21 cellular contexts compared by ENCODE assay signal in genomic region chr2:20633001-20633400, GRCh38. TPM values are rescaled to one million over a fixed set of nuclear protein-coding genes. Genes with fewer than 3 reads are reported as not detected.
DNase-seq lines count a peak whose midpoint lies in the region; ATAC-seq lines count a peak whose summit lies in the region.
"Had no signal": no experiment of that assay in that cellular context is flagged by ENCODE, and none has a peak within 500 bp of the region (broad histone marks: within the 10 kb centered on the region; RNA-seq: fewer than 3 reads in every experiment).

No MANE protein-coding gene starts in this region.

- H4K91ac ChIP-seq in trophoblast cell (ENCODE audit: low read depth, low read length), result no peak overlapping the region

- H3K4me2 ChIP-seq in BLaER1 treated with 17β-estradiol and CSF1 and Interleukin-3, amounts not matched to agents 10 nM and 100 nM, result peak overlapping the region in 7 of 11 experiments; percentile 74 to 81 (median 79); a peak in 9 of 22 replicates
- H3K4me2 ChIP-seq in trophoblast cell (ENCODE audit: low read length), result no peak overlapping the region

- WGBS in esophagus, 2 donors, result 92 to 94% methylated on average over 4 of the region's 4 CpGs
- WGBS in trophoblast cell (ENCODE audit: extremely low coverage, insufficient coverage, insufficient read length), result no CpG with 5 or more reads among the region's 4 CpGs

- peaks cover 0 to 90% (median 4%) of the 10 kb centered on the region in 11 experiments; a peak in 10 of 22 replicates for H3K36me3 ChIP-seq in BLaER1 treated with 17β-estradiol and CSF1 and Interleukin-3, amounts not matched to agents 10 nM and 100 nM
- peaks cover 6 to 14% of the 10 kb centered on the region in 2 donors for H3K36me3 ChIP-seq in esophagus (ENCODE audit: control insufficient read depth in 2 of 2, insufficient read depth in 2 of 2, low read length in 1 of 2)
- H3K36me3 ChIP-seq in trophoblast cell (ENCODE audit: control insufficient read depth in 1 of 2, insufficient read depth in 2 of 2, low read length in 2 of 2), result peaks cover 12 to 14% of the 10 kb centered on the region in 2 experiments
- H3K36me3 ChIP-seq: brain microvascular endothelial cell had no signal

- H3K14ac ChIP-seq in trophoblast cell (ENCODE audit: low read length), result peak overlapping the region; percentile 38

- H2BK5ac ChIP-seq in trophoblast cell (ENCODE audit: low read depth, low read length, poor library complexity), result no peak overlapping the region

- H4K20me1 ChIP-seq in BLaER1 treated with 17β-estradiol and CSF1 and Interleukin-3, amounts not matched to agents 10 nM and 100 nM, result peaks cover 0 to 90% (median 8%) of the 10 kb centered on the region in 11 experiments; a peak in 12 of 22 replicates

- H3K4me1 ChIP-seq in BLaER1 treated with 17β-estradiol and CSF1 and Interleukin-3, amounts not matched to agents 10 nM and 100 nM, result peaks cover 21 to 53% (median 29%) of the 10 kb centered on the region in 10 experiments
- peaks cover 4 to 21% of the 10 kb centered on the region in 2 donors for H3K4me1 ChIP-seq in esophagus (ENCODE audit: control insufficient read depth in 2 of 2, insufficient read depth in 2 of 2, low read length in 1 of 2)
- H3K4me1 ChIP-seq in trophoblast cell (ENCODE audit: control insufficient read depth in 1 of 2, insufficient read depth in 2 of 2, low read length in 2 of 2), result peaks cover 12 to 13% of the 10 kb centered on the region in 2 experiments

- H3K4me3 ChIP-seq in BLaER1 treated with 17β-estradiol and CSF1 and Interleukin-3, amounts not matched to agents 10 nM and 100 nM, result no peak overlapping the region
- H3K4me3 ChIP-seq in esophagus (ENCODE audit: low read depth in 1 of 2, low read length in 2 of 2) (no peak overlapping the region), trophoblast cell (ENCODE audit: low read depth, low read length) (no peak overlapping the region)

- no peak overlapping the region for H2BK120ac ChIP-seq in trophoblast cell (ENCODE audit: insufficient read depth, low read length, poor library complexity)

- no peak for DNase-seq in trophoblast cell
- no peak for DNase-seq in NCI-H1048 (lab: John Stamatoyannopoulos, UW)
- DNase-seq in HuH-7.5 (ENCODE audit: low spot score), result no peak
- DNase-seq in midbrain (lab: John Stamatoyannopoulos, UW), result no peak
- DNase-seq: activated CD4-positive, alpha-beta T cell treated with anti-CD3 and anti-CD28 coated beads, Interleukin-2, amount 50 U/mL, for 1 hour; activated effector memory CD4-positive, alpha-beta T cell treated with anti-CD3 and anti-CD28 coated beads, Interleukin-2, amount 50 U/mL, for 16 hours; activated naive CD8-positive, alpha-beta T cell treated with anti-CD3 and anti-CD28 coated beads, Interleukin-2, amount 50 U/mL, for 24 hours; brain microvascular endothelial cell; dermis blood vessel endothelial cell; GOT3; hippocampal formation; NCI-H1930; NCI-H345; T-helper 17 cell had no signal

- H3K18ac ChIP-seq in trophoblast cell (ENCODE audit: low read length), result no peak overlapping the region

- no peak overlapping the region for H4K8ac ChIP-seq in trophoblast cell (ENCODE audit: low read depth, low read length)

- H3K79me1 ChIP-seq in trophoblast cell (ENCODE audit: low read length), result peaks cover 18% of the 10 kb centered on the region

- ATAC-seq in GM18868 (IDR thresholded peaks at IDR 0.05; ENCODE audit: unreplicated experiment), result peak; percentile 35
- ATAC-seq in HG02981 (IDR thresholded peaks at IDR 0.05; ENCODE audit: unreplicated experiment), result no peak
- ATAC-seq: activated naive CD8-positive, alpha-beta T cell treated with anti-CD3 and anti-CD28 coated beads, Interleukin-2, amount 50 U/mL, for 24 hours; T-helper 17 cell had no signal

- no peak overlapping the region for H3K27ac ChIP-seq in BLaER1 treated with 17β-estradiol and CSF1 and Interleukin-3, amounts not matched to agents 10 nM and 100 nM
- H3K27ac ChIP-seq in esophagus (ENCODE audit: low read depth in 2 of 2, low read length in 1 of 2), result peak overlapping the region; percentile 54 to 56
- H3K27ac ChIP-seq in trophoblast cell (ENCODE audit: low read depth, low read length), result no peak overlapping the region
- H3K27ac ChIP-seq: brain microvascular endothelial cell, foreskin keratinocyte had no signal

- 0 out of 22 replicates have a peak overlapping the region, but pooled peaks of 1 of the 11 experiments have one; percentile 10 for H3K9ac ChIP-seq in BLaER1 treated with 17β-estradiol and CSF1 and Interleukin-3, amounts not matched to agents 10 nM and 100 nM
- H3K9ac ChIP-seq in trophoblast cell (ENCODE audit: low read length), result no peak overlapping the region

- no peaks in the 10 kb centered on the region for H3K79me2 ChIP-seq in trophoblast cell (ENCODE audit: control insufficient read depth, insufficient read depth, low read length, poor library complexity)

- H2AFZ ChIP-seq in trophoblast cell (ENCODE audit: insufficient read depth, low read length, poor library complexity), result no peak overlapping the region

- no peak overlapping the region for H4K12ac ChIP-seq in trophoblast cell (ENCODE audit: low read depth, low read length)

- H3K23ac ChIP-seq in trophoblast cell (ENCODE audit: low read length), result no peak overlapping the region

- no peak overlapping the region for H2AK5ac ChIP-seq in trophoblast cell (ENCODE audit: low read length)

- no peaks in the 10 kb centered on the region for H3K9me3 ChIP-seq in BLaER1 treated with 17β-estradiol and CSF1 and Interleukin-3, amounts not matched to agents 10 nM and 100 nM (replicated peaks in 1 of 11)
- H3K9me3 ChIP-seq in esophagus (ENCODE audit: control insufficient read depth in 2 of 2, insufficient read depth in 1 of 2, low read depth in 1 of 2, low read length in 1 of 2), result no peaks in the 10 kb centered on the region
- H3K9me3 ChIP-seq in trophoblast cell (ENCODE audit: insufficient read depth, low read depth, low read length), result no peaks in the 10 kb centered on the region

- no peaks in the 10 kb centered on the region for H3K27me3 ChIP-seq in BLaER1 treated with 17β-estradiol and CSF1 and Interleukin-3, amounts not matched to agents 10 nM and 100 nM
- H3K27me3 ChIP-seq in esophagus (ENCODE audit: control insufficient read depth in 1 of 2, insufficient read depth in 2 of 2, low read length in 2 of 2), result no peaks in the 10 kb centered on the region
- no peaks in the 10 kb centered on the region for H3K27me3 ChIP-seq in trophoblast cell (ENCODE audit: insufficient read depth, low read length)
- H3K27me3 ChIP-seq: brain microvascular endothelial cell, foreskin keratinocyte had no signal

- no peak overlapping the region for H3K4ac ChIP-seq in trophoblast cell (ENCODE audit: low read depth, low read length)

- no peak overlapping the region for H2BK12ac ChIP-seq in trophoblast cell (ENCODE audit: low read length)

RNA-seq across cellular contexts. Expression of gene HS1BP3, which starts 17.9 kb away (rescaled TPM):
- polyA plus RNA-seq in esophagus, result 10 to 100 TPM; 12.2 to 13.4 TPM
- 17.5 and 18.2 TPM in 2 replicates for polyA plus RNA-seq in trophoblast cell (2013)

RNA-seq across cellular contexts. Expression of gene GDF7, which starts 33.9 kb away (rescaled TPM):
- polyA plus RNA-seq in esophagus, result under 1 TPM; 0.56 to 0.59 TPM
- polyA plus RNA-seq in trophoblast cell (2013), result 0.14 and 0.17 TPM in 2 replicates
- polyA plus RNA-seq: CD14-positive monocyte, foreskin keratinocyte, keratinocyte had no signal

Comparison
In these comparisons a context has a peak if more than half of its experiments do, and no peak if none do; other contexts are left out.
1. H3K27ac ChIP-seq: peak in esophagus (2 of 2); none in BLaER1 treated with 17β-estradiol and CSF1 and Interleukin-3, amounts not matched to agents 10 nM and 100 nM (0 of 11) and trophoblast cell (single experiment).